20 cellular contexts compared by ENCODE assay signal in the genomic region with DNA sequence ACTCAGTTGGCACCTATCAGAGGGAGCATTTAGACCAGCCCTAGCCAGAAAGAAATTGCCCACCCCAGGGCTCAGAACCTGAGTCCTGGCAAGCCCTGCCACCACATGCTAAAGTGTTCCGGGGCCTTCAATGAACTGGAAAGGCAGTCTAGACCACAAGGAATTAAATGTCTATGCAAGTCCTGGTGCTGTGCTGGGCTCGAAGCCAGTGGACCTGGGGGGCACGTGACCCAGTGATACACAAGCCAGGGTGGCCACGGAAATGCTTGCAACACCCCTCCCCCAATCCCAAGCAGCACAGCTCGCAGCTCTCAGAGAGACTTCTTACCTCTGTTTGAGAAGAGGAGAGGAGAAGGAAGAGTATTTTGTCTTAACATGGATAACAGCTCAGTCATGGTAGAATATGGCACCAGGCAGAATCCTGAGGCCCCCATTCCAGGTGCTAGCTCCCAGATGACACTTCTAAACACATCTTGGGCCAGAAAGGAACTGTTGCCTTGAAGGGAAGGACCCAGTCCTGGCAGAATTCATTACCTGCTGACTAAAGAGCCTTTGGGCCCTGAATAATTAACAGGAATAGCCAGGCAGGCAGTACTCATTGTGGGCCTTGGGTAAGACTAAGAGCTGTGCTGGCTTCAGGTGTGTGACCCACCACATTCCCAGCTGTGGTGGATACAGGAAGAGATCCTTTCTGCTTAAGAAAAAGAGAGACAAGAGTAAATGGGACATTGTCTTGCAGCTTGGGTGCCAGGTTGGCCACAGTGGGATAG.
"Had no signal": no experiment of that assay in that cellular context is flagged by ENCODE, and none has a peak within 500 bp of the region (broad histone marks: within the 10 kb centered on the region; RNA-seq: fewer than 3 reads in every experiment).

No MANE protein-coding gene starts in this region.

- H3K36me3 ChIP-seq: colonic mucosa, lower lobe of right lung, neutrophil had no signal

- H3K4me1 ChIP-seq: ascending aorta, colonic mucosa, esophagus squamous epithelium, foreskin keratinocyte, lower lobe of right lung had no signal

- H3K27ac ChIP-seq: ascending aorta, colonic mucosa, esophagus squamous epithelium, foreskin keratinocyte, heart left ventricle, lower lobe of right lung, neutrophil, thoracic aorta had no signal

- H3K9me3 ChIP-seq: colonic mucosa, neutrophil had no signal

- H3K4me1 Mint-ChIP-seq: mesothelial cell of epicardium, T-helper 17 cell had no signal

- H3K4me3 ChIP-seq: ascending aorta, colonic mucosa, esophagus squamous epithelium, heart left ventricle, lower lobe of right lung, thoracic aorta had no signal

- DNase-seq: activated CD4-positive, alpha-beta T cell treated with anti-CD3 and anti-CD28 coated beads for 4 hours; activated CD8-positive, alpha-beta T cell treated with anti-CD3 and anti-CD28 coated beads, Interleukin-2, amount 10 ng/mL, durations not matched to agents 7 days and 5 days; activated naive CD4-positive, alpha-beta T cell; activated naive CD8-positive, alpha-beta T cell treated with anti-CD3 and anti-CD28 coated beads, Interleukin-2, amount 10 ng/mL, durations not matched to agents 7 days and 5 days; colonic mucosa; esophagus squamous epithelium; foreskin keratinocyte; heart left ventricle; immature natural killer cell; left colon; lower lobe of right lung; naive thymus-derived CD4-positive, alpha-beta T cell; retina; T-helper 17 cell had no signal

- H3K4me3 Mint-ChIP-seq: activated CD8-positive, alpha-beta T cell treated with anti-CD3 and anti-CD28 coated beads, Interleukin-2, amount 10 ng/mL, durations not matched to agents 7 days and 5 days; activated naive CD8-positive, alpha-beta T cell treated with anti-CD3 and anti-CD28 coated beads, Interleukin-2, amount 10 ng/mL, durations not matched to agents 7 days and 5 days; activated T-helper 1 cell treated with anti-CD3 and anti-CD28 coated beads, Interleukin-12 subunit alpha, Interleukin-12 subunit beta, Interleukin-2, Interleukin-4 antibody, amounts not matched to agents 30 ng/mL and 10 ng/mL and 1 ng/mL, durations not matched to agents 14 hours and 24 hours and 36 hours; immature natural killer cell; mesothelial cell of epicardium; naive thymus-derived CD4-positive, alpha-beta T cell; stimulated activated effector memory CD8-positive, alpha-beta T cell treated with anti-CD3 and anti-CD28 coated beads, Interleukin-12 subunit alpha, Interleukin-12 subunit beta, amount 100 ng/mL, for 72 hours; T-helper 17 cell had no signal

- H3K27ac Mint-ChIP-seq: activated CD8-positive, alpha-beta T cell treated with anti-CD3 and anti-CD28 coated beads, Interleukin-2, amount 10 ng/mL, durations not matched to agents 7 days and 5 days; activated naive CD8-positive, alpha-beta T cell treated with anti-CD3 and anti-CD28 coated beads, Interleukin-2, amount 10 ng/mL, durations not matched to agents 7 days and 5 days; activated T-helper 1 cell treated with anti-CD3 and anti-CD28 coated beads, Interleukin-12 subunit alpha, Interleukin-12 subunit beta, Interleukin-2, Interleukin-4 antibody, amounts not matched to agents 30 ng/mL and 10 ng/mL and 1 ng/mL, durations not matched to agents 14 hours and 24 hours and 36 hours; immature natural killer cell; mesothelial cell of epicardium; stimulated activated effector memory CD8-positive, alpha-beta T cell treated with anti-CD3 and anti-CD28 coated beads, Interleukin-12 subunit alpha, Interleukin-12 subunit beta, amount 100 ng/mL, for 72 hours; T-helper 17 cell had no signal

- H3K27me3 Mint-ChIP-seq: activated naive CD8-positive, alpha-beta T cell treated with anti-CD3 and anti-CD28 coated beads, Interleukin-2, amount 10 ng/mL, durations not matched to agents 7 days and 5 days; naive thymus-derived CD4-positive, alpha-beta T cell; T-helper 17 cell had no signal

- ATAC-seq: activated CD8-positive, alpha-beta T cell treated with anti-CD3 and anti-CD28 coated beads, Interleukin-2, amount 10 ng/mL, durations not matched to agents 7 days and 5 days; foreskin keratinocyte; heart left ventricle; left colon; lower lobe of right lung; naive thymus-derived CD4-positive, alpha-beta T cell; stimulated activated effector memory CD8-positive, alpha-beta T cell treated with anti-CD3 and anti-CD28 coated beads, Interleukin-12 subunit alpha, Interleukin-12 subunit beta, amount 100 ng/mL, for 72 hours; T-helper 17 cell had no signal

- H3K36me3 Mint-ChIP-seq: stimulated activated effector memory CD8-positive, alpha-beta T cell treated with anti-CD3 and anti-CD28 coated beads, Interleukin-12 subunit alpha, Interleukin-12 subunit beta, amount 100 ng/mL, for 72 hours had no signal

- H3K27me3 ChIP-seq: ascending aorta, colonic mucosa, esophagus squamous epithelium, foreskin keratinocyte, heart left ventricle, neutrophil had no signal
